In the genomic region with DNA sequence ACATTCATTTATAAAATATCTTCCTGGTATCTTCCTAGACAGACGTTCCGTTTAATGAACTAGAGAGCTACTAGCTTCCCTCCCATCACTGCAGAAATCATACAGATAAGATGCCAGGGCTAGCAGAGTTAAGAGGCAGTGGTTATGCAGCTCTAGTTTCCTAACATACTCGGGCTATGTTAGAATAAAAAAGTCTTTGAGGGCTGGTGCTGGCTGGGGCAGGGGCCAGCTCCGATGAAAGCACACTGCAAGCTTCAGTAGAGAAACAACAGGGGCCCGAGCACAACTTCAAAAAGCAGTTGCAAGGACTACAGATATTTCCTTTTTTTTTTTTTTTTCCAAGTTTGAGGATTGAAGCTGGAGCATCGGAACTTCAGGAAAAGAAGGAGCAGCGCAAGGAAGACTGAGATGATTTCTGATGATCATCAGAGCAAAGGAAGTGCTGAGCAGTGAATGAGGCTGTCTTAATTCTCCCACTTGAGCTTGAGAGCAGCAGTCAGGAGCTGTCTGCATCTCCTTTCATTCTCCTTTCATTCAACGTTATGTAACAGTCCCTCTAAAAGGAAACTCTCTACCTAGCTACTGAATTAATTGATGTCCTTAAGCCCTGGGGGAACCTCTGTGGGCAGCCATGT, we compare ENCODE assay signal across 1 cellular context.
TF ChIP-seq lines count a peak whose summit lies in the region.

No MANE protein-coding gene starts in this region.

TF ChIP-seq in WTC11, 78 proteins besides CTCF, POLR2A, EP300 and RAD21:
- TF ChIP-seq, protein P1, sequence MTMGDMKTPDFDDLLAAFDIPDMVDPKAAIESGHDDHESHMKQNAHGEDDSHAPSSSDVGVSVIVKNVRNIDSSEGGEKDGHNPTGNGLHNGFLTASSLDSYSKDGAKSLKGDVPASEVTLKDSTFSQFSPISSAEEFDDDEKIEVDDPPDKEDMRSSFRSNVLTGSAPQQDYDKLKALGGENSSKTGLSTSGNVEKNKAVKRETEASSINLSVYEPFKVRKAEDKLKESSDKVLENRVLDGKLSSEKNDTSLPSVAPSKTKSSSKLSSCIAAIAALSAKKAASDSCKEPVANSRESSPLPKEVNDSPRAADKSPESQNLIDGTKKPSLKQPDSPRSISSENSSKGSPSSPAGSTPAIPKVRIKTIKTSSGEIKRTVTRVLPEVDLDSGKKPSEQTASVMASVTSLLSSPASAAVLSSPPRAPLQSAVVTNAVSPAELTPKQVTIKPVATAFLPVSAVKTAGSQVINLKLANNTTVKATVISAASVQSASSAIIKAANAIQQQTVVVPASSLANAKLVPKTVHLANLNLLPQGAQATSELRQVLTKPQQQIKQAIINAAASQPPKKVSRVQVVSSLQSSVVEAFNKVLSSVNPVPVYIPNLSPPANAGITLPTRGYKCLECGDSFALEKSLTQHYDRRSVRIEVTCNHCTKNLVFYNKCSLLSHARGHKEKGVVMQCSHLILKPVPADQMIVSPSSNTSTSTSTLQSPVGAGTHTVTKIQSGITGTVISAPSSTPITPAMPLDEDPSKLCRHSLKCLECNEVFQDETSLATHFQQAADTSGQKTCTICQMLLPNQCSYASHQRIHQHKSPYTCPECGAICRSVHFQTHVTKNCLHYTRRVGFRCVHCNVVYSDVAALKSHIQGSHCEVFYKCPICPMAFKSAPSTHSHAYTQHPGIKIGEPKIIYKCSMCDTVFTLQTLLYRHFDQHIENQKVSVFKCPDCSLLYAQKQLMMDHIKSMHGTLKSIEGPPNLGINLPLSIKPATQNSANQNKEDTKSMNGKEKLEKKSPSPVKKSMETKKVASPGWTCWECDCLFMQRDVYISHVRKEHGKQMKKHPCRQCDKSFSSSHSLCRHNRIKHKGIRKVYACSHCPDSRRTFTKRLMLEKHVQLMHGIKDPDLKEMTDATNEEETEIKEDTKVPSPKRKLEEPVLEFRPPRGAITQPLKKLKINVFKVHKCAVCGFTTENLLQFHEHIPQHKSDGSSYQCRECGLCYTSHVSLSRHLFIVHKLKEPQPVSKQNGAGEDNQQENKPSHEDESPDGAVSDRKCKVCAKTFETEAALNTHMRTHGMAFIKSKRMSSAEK (CRISPR knock-in tag; IDR thresholded peaks at IDR 0.05; ENCODE audit: borderline replicate concordance): no peak
- TF ChIP-seq JUN (CRISPR knock-in tag; IDR thresholded peaks at IDR 0.05) (no peak), HMGA2 (CRISPR knock-in tag; IDR thresholded peaks at IDR 0.05) (no peak), TP53 (CRISPR knock-in tag; IDR thresholded peaks at IDR 0.05) (no peak), ETV6 (CRISPR knock-in tag; IDR thresholded peaks at IDR 0.05) (no peak)
